In genomic region chr13:40982772-40983171, GRCh38 we compare ENCODE assay signal across 8 cellular contexts. TPM values are rescaled to one million over a fixed set of nuclear protein-coding genes. Genes with fewer than 3 reads are reported as not detected.
DNase-seq lines count a peak whose midpoint lies in the region; ATAC-seq lines count a peak whose summit lies in the region.

No MANE protein-coding gene starts in this region.

- H3K27me3 Mint-ChIP-seq in T-helper 1 cell treated with Interleukin-12 subunit alpha and Interleukin-12 subunit beta and Interleukin-4 antibody, amounts not matched to agents 30 μg/mL and 1 μg/mL, for 36 hours (ENCODE audit: low read depth): no peaks in the 10 kb centered on the region
- H3K27me3 Mint-ChIP-seq in naive thymus-derived CD4-positive, alpha-beta T cell: no peaks in the 10 kb centered on the region

- H3K9me3 Mint-ChIP-seq in T-helper 1 cell treated with Interleukin-12 subunit alpha and Interleukin-12 subunit beta and Interleukin-4 antibody, amounts not matched to agents 30 μg/mL and 1 μg/mL, for 36 hours: no peaks in the 10 kb centered on the region
- H3K9me3 Mint-ChIP-seq in naive thymus-derived CD4-positive, alpha-beta T cell: no peaks in the 10 kb centered on the region

- CTCF ChIA-PET in naive thymus-derived CD4-positive, alpha-beta T cell (lab: Charles Lee): interaction anchor here (0.6 kb wide), 1 partner anchor 13 kb away, joined by 3 read pairs; no protein-coding TSS in a partner anchor

- H3K9me3 ChIP-seq in naive thymus-derived CD4-positive, alpha-beta T cell (ENCODE audit: control insufficient read depth in 2 of 3, low read length in 3 of 3): no peaks in the 10 kb centered on the region

- no peaks in the 10 kb centered on the region for H3K27me3 ChIP-seq in naive thymus-derived CD4-positive, alpha-beta T cell (ENCODE audit: control insufficient read depth in 2 of 2, insufficient read depth in 2 of 2, low read length in 2 of 2)

- peaks cover 30% of the 10 kb centered on the region for H3K36me3 Mint-ChIP-seq in T-helper 1 cell treated with Interleukin-12 subunit alpha and Interleukin-12 subunit beta and Interleukin-4 antibody, amounts not matched to agents 30 μg/mL and 1 μg/mL, for 36 hours (ENCODE audit: low read depth)
- H3K36me3 Mint-ChIP-seq in naive thymus-derived CD4-positive, alpha-beta T cell: peaks cover 0 to 28% (median 7%) of the 10 kb centered on the region in 5 donors

- H3K4me1 Mint-ChIP-seq in T-helper 1 cell treated with Interleukin-12 subunit alpha and Interleukin-12 subunit beta and Interleukin-4 antibody, amounts not matched to agents 30 μg/mL and 1 μg/mL, for 36 hours (ENCODE audit: low read depth): peaks cover 64% of the 10 kb centered on the region
- peaks cover 40 to 77% (median 65%) of the 10 kb centered on the region in 7 donors for H3K4me1 Mint-ChIP-seq in naive thymus-derived CD4-positive, alpha-beta T cell

- DNase-seq in stimulated activated CD4-positive, alpha-beta T cell treated with anti-CD3 and anti-CD28 coated beads, Interleukin-12 subunit alpha, Interleukin-12 subunit beta, amount 100 ng/mL, for 48 hours (ENCODE audit: low read depth in 2 of 3, low spot score in 1 of 3): peak in 2 of 3 donors; percentile 23 to 25
- no peak for DNase-seq in stimulated activated CD4-positive, alpha-beta T cell treated with anti-CD3 and anti-CD28 coated beads, Interleukin-4, amount 100 ng/mL, for 1 hour
- DNase-seq in dermis blood vessel endothelial cell (peak; percentile 97), NCI-H2081 treated with DMSO at 0.1 percent for 48 hours (lab: John Stamatoyannopoulos, UW) (no peak)
- DNase-seq in naive thymus-derived CD4-positive, alpha-beta T cell: peak in 8 of 9 donors; percentile 41 to 90 (median 80)

- peak overlapping the region; percentile 97 for H3K4me3 Mint-ChIP-seq in T-helper 1 cell treated with Interleukin-12 subunit alpha and Interleukin-12 subunit beta and Interleukin-4 antibody, amounts not matched to agents 30 μg/mL and 1 μg/mL, for 36 hours
- H3K4me3 Mint-ChIP-seq in naive thymus-derived CD4-positive, alpha-beta T cell: peak overlapping the region; percentile 76 to 99 (median 94)

- H3K27ac Mint-ChIP-seq in T-helper 1 cell treated with Interleukin-12 subunit alpha and Interleukin-12 subunit beta and Interleukin-4 antibody, amounts not matched to agents 30 μg/mL and 1 μg/mL, for 36 hours: peak overlapping the region; percentile 86
- H3K27ac Mint-ChIP-seq in naive thymus-derived CD4-positive, alpha-beta T cell: peak overlapping the region; percentile 93 to 98 (median 96)

- H3K36me3 ChIP-seq in naive thymus-derived CD4-positive, alpha-beta T cell (ENCODE audit: control insufficient read depth in 2 of 3, insufficient read depth in 3 of 3, low read length in 3 of 3): no peaks in the 10 kb centered on the region

- intact Hi-C loops in naive thymus-derived CD4-positive, alpha-beta T cell (cut with micrococcal nuclease): loop anchor here (1.0 to 10.0 kb wide), 14 partner anchors 8 to 1412 kb away; partner anchors contain the start of genes ELF1 (in 2 of the 2), FOXO1 (in 1 of the 2), KBTBD6 (in 1 of the 2) and MRPS31 (in 1 of the 2)

- H3K4me3 ChIP-seq in naive thymus-derived CD4-positive, alpha-beta T cell (ENCODE audit: low read length): no peak overlapping the region

- POLR2A ChIA-PET in naive thymus-derived CD4-positive, alpha-beta T cell (lab: Charles Lee): interaction anchor here (0.9 to 2.0 kb wide), 5 partner anchors 8 to 38 kb away, joined by 4 to 9 read pairs (median 5); partner anchors contain the start of gene ELF1

- H3K27ac ChIP-seq in naive thymus-derived CD4-positive, alpha-beta T cell (ENCODE audit: low read depth, low read length): peak overlapping the region; percentile 86

- H3K4me1 ChIP-seq in naive thymus-derived CD4-positive, alpha-beta T cell (ENCODE audit: control insufficient read depth in 2 of 2, insufficient read depth in 2 of 2, low read length in 2 of 2): peaks cover 30 to 34% of the 10 kb centered on the region in 2 donors

- peak; percentile 47 for ATAC-seq in HG03108 (IDR thresholded peaks at IDR 0.05; ENCODE audit: unreplicated experiment)
- peak; percentile 82 for ATAC-seq in naive thymus-derived CD4-positive, alpha-beta T cell
- no peak for ATAC-seq in HG02970 (IDR thresholded peaks at IDR 0.05; ENCODE audit: low FRiP score, unreplicated experiment)

RNA-seq across cellular contexts. Expression of gene ELF1, which starts 36.3 kb away (rescaled TPM):
- total RNA-seq in dermis blood vessel endothelial cell: 95.5 and 124 TPM in 2 replicates
- total RNA-seq in naive thymus-derived CD4-positive, alpha-beta T cell: 100 to 1,000 TPM; 117 to 193 (median 180) TPM
- polyA plus RNA-seq in naive thymus-derived CD4-positive, alpha-beta T cell: 100 to 1,000 TPM; 134 to 142 TPM

Comparison
In these comparisons a context has a peak if more than half of its experiments do, and no peak if none do; other contexts are left out.
1. DNase-seq: peak in stimulated activated CD4-positive, alpha-beta T cell treated with anti-CD3 and anti-CD28 coated beads, Interleukin-12 subunit alpha, Interleukin-12 subunit beta, amount 100 ng/mL, for 48 hours (2 of 3), dermis blood vessel endothelial cell (single experiment) and naive thymus-derived CD4-positive, alpha-beta T cell (8 of 9); none in stimulated activated CD4-positive, alpha-beta T cell treated with anti-CD3 and anti-CD28 coated beads, Interleukin-4, amount 100 ng/mL, for 1 hour (single experiment) and NCI-H2081 treated with DMSO at 0.1 percent for 48 hours (single experiment).